8 cellular contexts compared by ENCODE assay signal in the genomic region with DNA sequence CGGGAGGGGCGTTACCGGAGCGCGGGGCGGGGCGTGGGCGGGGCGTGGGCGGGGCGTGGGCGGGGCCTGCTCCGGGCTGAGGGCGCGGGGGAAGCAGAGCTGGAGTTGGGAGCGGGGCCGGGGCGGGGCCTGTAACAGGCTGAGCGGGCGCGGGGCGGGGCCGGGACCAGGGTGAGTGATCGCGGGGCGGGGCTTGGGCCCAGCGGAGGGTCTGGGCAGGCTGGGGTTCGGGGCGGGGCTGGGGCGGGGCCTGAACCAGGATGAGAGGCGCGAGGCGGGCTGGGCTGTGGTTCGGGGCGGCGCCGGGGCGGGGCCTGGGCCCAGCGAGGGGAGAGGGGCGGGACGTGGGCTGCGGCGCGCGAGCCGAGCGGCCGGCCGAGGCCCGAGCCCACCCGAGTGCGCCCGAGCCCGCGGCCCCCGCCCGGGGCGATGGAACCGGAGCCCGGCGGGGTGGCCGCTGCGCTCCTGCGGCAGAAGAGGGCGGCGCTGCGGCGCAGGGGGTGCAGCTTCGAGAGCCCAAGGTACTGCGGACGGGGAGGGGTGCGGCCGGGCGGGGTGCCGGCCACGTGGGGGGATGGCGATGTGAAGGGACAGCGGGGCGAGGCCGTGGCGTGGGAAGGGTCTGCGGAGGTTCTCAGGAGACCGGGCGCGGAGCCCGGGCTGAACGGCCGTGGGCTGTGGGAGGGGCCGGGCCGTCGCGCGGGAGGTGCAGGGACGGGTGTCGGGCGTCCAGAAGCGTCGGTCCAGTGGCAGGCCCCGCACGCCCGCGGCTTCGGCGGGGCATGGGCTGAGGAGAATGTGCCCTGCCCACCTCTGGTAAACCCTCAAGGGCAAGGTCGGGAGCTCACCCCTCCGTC. TPM values are rescaled to one million over a fixed set of nuclear protein-coding genes. Genes with fewer than 3 reads are reported as not detected.
DNase-seq lines count a peak whose midpoint lies in the region; ATAC-seq and TF ChIP-seq lines count a peak whose summit lies in the region.

No MANE protein-coding gene starts in this region.

- H3K4me1 ChIP-seq in right atrium auricular region (peaks cover 0 to 17% of the 10 kb centered on the region in 2 donors), psoas muscle (no peaks in the 10 kb centered on the region), upper lobe of right lung (peaks cover 3% of the 10 kb centered on the region)

- intact Hi-C loops in psoas muscle (cut with DNase I) (no loop called here), upper lobe of right lung (cut with DNase I) (no loop called here)

- in situ Hi-C loops in G401 (cut with HindIII; ENCODE audit: low sequenced_read_pairs) = no loop called here

- H3K27ac ChIP-seq in angular gyrus (ENCODE audit: low read depth, low read length) (peak overlapping the region; percentile 94), right atrium auricular region (peak overlapping the region; percentile 66 to 82), psoas muscle (peak overlapping the region; percentile 78), upper lobe of right lung (peak overlapping the region; percentile 51)

- H3K4me3 ChIP-seq in right atrium auricular region (peak overlapping the region; percentile 50 to 77), psoas muscle (peak overlapping the region; percentile 75), upper lobe of right lung (peak overlapping the region; percentile 67)

- DNase-seq in G401 (ENCODE audit: low spot score) (peak; percentile 96), NCI-H1436 treated with DMSO at 0.1 percent for 48 hours (lab: John Stamatoyannopoulos, UW) (peak; percentile 42), T-helper 2 cell (peak; percentile 80 to 91 (median 89)), right atrium auricular region (ENCODE audit: low spot score) (peak; percentile 96), psoas muscle (peak; percentile 98 to 99), upper lobe of right lung (peak; percentile 98)

- H3K9me3 ChIP-seq in right atrium auricular region (no peaks in the 10 kb centered on the region), psoas muscle (no peaks in the 10 kb centered on the region), upper lobe of right lung (no peaks in the 10 kb centered on the region)

- no peaks in the 10 kb centered on the region for H3K36me3 ChIP-seq in right atrium auricular region
- no peaks in the 10 kb centered on the region for H3K36me3 ChIP-seq in psoas muscle (ENCODE audit: insufficient read depth in 1 of 2, low read depth in 1 of 2)
- no peaks in the 10 kb centered on the region for H3K36me3 ChIP-seq in upper lobe of right lung

- 1 to 2% (median 1%) methylated on average over 31 to 106 of the region's 106 CpGs for WGBS in psoas muscle, 3 donors

- no peak for TF ChIP-seq CTCF in right atrium auricular region (IDR thresholded peaks at IDR 0.05)
- no peak for TF ChIP-seq CTCF in psoas muscle (IDR thresholded peaks at IDR 0.05)
- no peak for TF ChIP-seq CTCF in upper lobe of right lung (IDR thresholded peaks at IDR 0.05)

- ATAC-seq in HG02610 (IDR thresholded peaks at IDR 0.05; ENCODE audit: unreplicated experiment) (peak; percentile 60), psoas muscle (peak; percentile 91 to 95 (median 92)), upper lobe of right lung (peak; percentile 95)

- H3K27me3 ChIP-seq in right atrium auricular region = no peaks in the 10 kb centered on the region
- H3K27me3 ChIP-seq in psoas muscle (ENCODE audit: insufficient read depth in 3 of 3, low read length in 2 of 3) = no peaks in the 10 kb centered on the region
- no peaks in the 10 kb centered on the region for H3K27me3 ChIP-seq in upper lobe of right lung

RNA-seq across cellular contexts. Expression of a gene that starts 39.5 kb away (rescaled TPM):
- 7.5 and 14.3 TPM in 2 replicates for total RNA-seq in G401 (2014; rRNA removed; shearing (Covaris generic))
- total RNA-seq in right atrium auricular region (10 to 100 TPM in 1 of 2 donors, 1 to 10 TPM in 1; 8.9 to 17.7 TPM), psoas muscle (1 to 10 TPM; 2.2 to 4.8 (median 3.1) TPM), upper lobe of right lung (8.0 TPM)
- polyA plus RNA-seq in psoas muscle = 1 to 10 TPM; 1.2 to 1.9 (median 1.7) TPM

Comparison
In these comparisons a context has a peak if more than half of its experiments do, and no peak if none do; other contexts are left out.
1. Peak in every context shown above with its lines: DNase-seq, ATAC-seq, H3K4me3 ChIP-seq and H3K27ac ChIP-seq.
2. DNase-seq: peak in every context shown above with its lines; median percentile 98 in psoas muscle; 98 in upper lobe of right lung; 96 in G401; 96 in right atrium auricular region; 89 in T-helper 2 cell; 42 in NCI-H1436 treated with DMSO at 0.1 percent for 48 hours.